ENCODE assay signal across 2 cellular contexts in the genomic region with DNA sequence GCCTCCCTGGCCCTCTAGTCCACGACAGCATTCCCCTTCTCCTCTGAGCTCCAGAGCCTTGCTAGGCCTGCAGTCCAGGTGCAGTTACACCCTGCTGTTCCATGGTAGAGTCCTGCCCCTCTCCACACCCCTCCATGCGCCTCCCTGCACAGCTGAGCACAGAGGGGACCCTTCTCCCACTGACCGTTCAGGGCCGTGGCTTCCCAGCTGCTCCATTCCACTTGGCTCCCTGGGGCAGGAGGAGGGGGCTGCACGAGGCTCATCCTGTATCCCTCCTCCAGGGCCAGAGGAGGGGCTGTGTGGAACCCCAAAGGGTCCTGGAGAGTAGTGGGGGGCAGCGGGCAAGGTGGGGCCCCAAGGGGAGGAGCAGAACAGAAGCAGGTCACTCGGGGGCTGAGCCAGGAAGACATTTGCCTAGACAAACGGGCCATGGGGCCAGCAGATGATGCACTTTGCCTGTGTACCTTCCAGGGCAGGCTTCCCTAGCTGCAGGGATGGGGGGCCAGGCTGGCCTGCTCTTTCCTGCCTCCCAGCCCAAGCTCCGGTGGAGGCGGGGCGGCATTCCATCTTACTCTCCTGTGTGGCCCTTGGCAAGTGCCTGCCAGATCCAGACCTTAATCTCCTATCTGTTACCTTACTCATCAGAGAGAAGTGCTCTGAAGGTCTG.
TF ChIP-seq lines count a peak whose summit lies in the region.

No MANE protein-coding gene starts in this region.

TF ChIP-seq in GM12891, 5 proteins besides CTCF, POLR2A, EP300 and RAD21:
- no peak for TF ChIP-seq TAF1 (IDR thresholded peaks at IDR 0.05; ENCODE audit: low read depth, low read length)
- no peak for TF ChIP-seq SPI1 (IDR thresholded peaks at IDR 0.05; ENCODE audit: low read depth, low read length)
- TF ChIP-seq PAX5 (IDR thresholded peaks at IDR 0.05; ENCODE audit: insufficient read depth, low read length, severe bottlenecking) = no peak
- TF ChIP-seq POU2F2 (IDR thresholded peaks at IDR 0.05; ENCODE audit: low read depth, low read length) = no peak
- TF ChIP-seq POLR2AphosphoS5 (IDR thresholded peaks at IDR 0.05; ENCODE audit: low read depth, low read length) = no peak

TF ChIP-seq in H1, 55 proteins besides CTCF, POLR2A, EP300 and RAD21:
- TF ChIP-seq SRF (IDR thresholded peaks at IDR 0.05; ENCODE audit: low read depth, low read length) = no peak
- no peak for TF ChIP-seq GABPA (IDR thresholded peaks at IDR 0.05; ENCODE audit: borderline replicate concordance, insufficient read depth, low read length)
